In the genomic region with DNA sequence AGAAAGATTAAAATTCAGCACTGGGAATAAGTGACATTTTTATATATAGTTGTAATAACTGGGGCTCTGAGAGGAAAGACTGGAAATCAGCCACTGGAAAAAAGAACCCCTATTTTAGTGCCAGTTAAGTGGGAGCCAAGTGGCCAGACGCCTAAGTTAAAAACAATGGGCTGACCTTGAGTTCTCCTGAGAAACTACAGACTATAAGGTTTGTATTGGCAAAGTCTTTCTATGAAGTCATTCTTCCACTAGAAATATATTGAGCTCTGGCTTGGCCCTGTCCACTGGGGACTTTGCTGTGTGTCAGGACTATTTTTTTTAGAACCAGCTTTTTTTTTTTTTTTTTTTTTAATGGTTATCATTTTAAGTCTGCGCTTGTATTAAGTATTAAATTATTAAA, we compare ENCODE assay signal across 24 cellular contexts.
DNase-seq lines count a peak whose midpoint lies in the region; ATAC-seq and TF ChIP-seq lines count a peak whose summit lies in the region.
"Had no signal": no experiment of that assay in that cellular context is flagged by ENCODE, and none has a peak within 500 bp of the region (broad histone marks: within the 10 kb centered on the region; RNA-seq: fewer than 3 reads in every experiment).

No MANE protein-coding gene starts in this region.

- peak; percentile 39 for DNase-seq in left cardiac atrium
- DNase-seq in Right ventricle myocardium inferior (ENCODE audit: missing footprints) = no peak
- DNase-seq in dermis blood vessel endothelial cell = peak; percentile 49
- peak; percentile 78 for DNase-seq in fibroblast of the aortic adventitia (ENCODE audit: low read depth)
- no peak for DNase-seq in stimulated activated naive CD8-positive, alpha-beta T cell treated with anti-CD3 and anti-CD28 coated beads, Interleukin-15, amount 100 ng/mL, for 72 hours
- no peak for DNase-seq in thyroid gland
- DNase-seq in OCI-M1 (lab: John Stamatoyannopoulos, UW) = no peak
- DNase-seq: 8988T; ACHN; AML-193; BE2C; CD4-positive, alpha-beta T cell; CD8-positive, alpha-beta memory T cell; DMS 273 treated with DMSO at 0.1 percent for 48 hours; DMS79; EL; GDM1; H9 had no signal

- 48 to 55% methylated on average over 2 of the region's 2 CpGs for WGBS in thyroid gland, 2 donors

- TF ChIP-seq CTCF in fibroblast of the aortic adventitia (IDR thresholded peaks at IDR 0.05; ENCODE audit: insufficient read depth, low read length) (no peak), thyroid gland (IDR thresholded peaks at IDR 0.05) (no peak)

- no peak overlapping the region for H3K27ac ChIP-seq in thyroid gland
- H3K27ac ChIP-seq: A549; BLaER1 treated with 17β-estradiol and CSF1 and Interleukin-3, amounts not matched to agents 10 nM and 100 nM had no signal

- H3K4me1 Mint-ChIP-seq in stimulated activated naive CD8-positive, alpha-beta T cell treated with anti-CD3 and anti-CD28 coated beads, Interleukin-15, amount 100 ng/mL, for 72 hours = no peaks in the 10 kb centered on the region
- H3K4me1 Mint-ChIP-seq: CD14-positive monocyte; CD8-positive, alpha-beta memory T cell had no signal

- no peak overlapping the region for H3K27ac Mint-ChIP-seq in stimulated activated naive CD8-positive, alpha-beta T cell treated with anti-CD3 and anti-CD28 coated beads, Interleukin-15, amount 100 ng/mL, for 72 hours
- H3K27ac Mint-ChIP-seq: CD14-positive monocyte; CD4-positive, alpha-beta T cell; CD8-positive, alpha-beta memory T cell; GM23338; H9 had no signal

- ATAC-seq in left cardiac atrium (peak; percentile 59 to 79), Right ventricle myocardium inferior (no peak)
- ATAC-seq in stimulated activated naive CD8-positive, alpha-beta T cell treated with anti-CD3 and anti-CD28 coated beads, Interleukin-15, amount 100 ng/mL, for 72 hours = no peak
- ATAC-seq: A549, GM12878, GM23338, HCT116 had no signal

- intact Hi-C loops in left cardiac atrium (cut with DNase I) = no loop called here
- intact Hi-C loops in Right ventricle myocardium inferior (cut with DNase I) = no loop called here
- intact Hi-C loops in thyroid gland (cut with DNase I) = no loop called here

- no peaks in the 10 kb centered on the region for H3K36me3 ChIP-seq in thyroid gland
- H3K36me3 ChIP-seq: BE2C; BLaER1 treated with 17β-estradiol and CSF1 and Interleukin-3, amounts not matched to agents 10 nM and 100 nM had no signal

- H3K27me3 Mint-ChIP-seq in stimulated activated naive CD8-positive, alpha-beta T cell treated with anti-CD3 and anti-CD28 coated beads, Interleukin-15, amount 100 ng/mL, for 72 hours = no peaks in the 10 kb centered on the region
- H3K27me3 Mint-ChIP-seq: CD4-positive, alpha-beta T cell had no signal

- peaks cover 0 to 7% of the 10 kb centered on the region in 2 donors for H3K4me1 ChIP-seq in thyroid gland
- H3K4me1 ChIP-seq: A549; BE2C; BLaER1 treated with 17β-estradiol and CSF1 and Interleukin-3, amounts not matched to agents 10 nM and 100 nM had no signal

- H3K4me3 ChIP-seq in fibroblast of the aortic adventitia (ENCODE audit: low read depth, low read length) (no peak overlapping the region), thyroid gland (replicated peaks in 1 of 3) (no peak overlapping the region)
- H3K4me3 ChIP-seq: A549; BLaER1 treated with 17β-estradiol and CSF1 and Interleukin-3, amounts not matched to agents 10 nM and 100 nM; GM12878; GM23338 had no signal

- H3K9me3 ChIP-seq in thyroid gland = no peaks in the 10 kb centered on the region
- H3K9me3 ChIP-seq: A549; BE2C; BLaER1 treated with 17β-estradiol and CSF1 and Interleukin-3, amounts not matched to agents 10 nM and 100 nM had no signal

- H3K9me3 Mint-ChIP-seq in stimulated activated naive CD8-positive, alpha-beta T cell treated with anti-CD3 and anti-CD28 coated beads, Interleukin-15, amount 100 ng/mL, for 72 hours = peaks cover 0 to 7% of the 10 kb centered on the region in 2 donors
- H3K9me3 Mint-ChIP-seq: GM23338, H9 had no signal

- no peak overlapping the region for H3K4me3 Mint-ChIP-seq in stimulated activated naive CD8-positive, alpha-beta T cell treated with anti-CD3 and anti-CD28 coated beads, Interleukin-15, amount 100 ng/mL, for 72 hours
- H3K4me3 Mint-ChIP-seq: CD14-positive monocyte; CD4-positive, alpha-beta T cell; CD8-positive, alpha-beta memory T cell; GM23338; H9 had no signal

- no peak for TF ChIP-seq POLR2A in thyroid gland (IDR thresholded peaks at IDR 0.05)

- H3K27me3 ChIP-seq in thyroid gland = no peaks in the 10 kb centered on the region
- H3K27me3 ChIP-seq: BE2C; BLaER1 treated with 17β-estradiol and CSF1 and Interleukin-3, amounts not matched to agents 10 nM and 100 nM had no signal

Comparison
In these comparisons a context has a peak if more than half of its experiments do, and no peak if none do; other contexts are left out.
1. ATAC-seq: peak in left cardiac atrium (2 of 2); none in Right ventricle myocardium inferior (single experiment) and stimulated activated naive CD8-positive, alpha-beta T cell treated with anti-CD3 and anti-CD28 coated beads, Interleukin-15, amount 100 ng/mL, for 72 hours (single experiment).
2. DNase-seq: peak in left cardiac atrium (single experiment), dermis blood vessel endothelial cell (single experiment) and fibroblast of the aortic adventitia (single experiment); none in Right ventricle myocardium inferior (single experiment), stimulated activated naive CD8-positive, alpha-beta T cell treated with anti-CD3 and anti-CD28 coated beads, Interleukin-15, amount 100 ng/mL, for 72 hours (0 of 2), thyroid gland (0 of 2) and OCI-M1 (single experiment).